ENCODE assay signal across 9 cellular contexts in the genomic region with DNA sequence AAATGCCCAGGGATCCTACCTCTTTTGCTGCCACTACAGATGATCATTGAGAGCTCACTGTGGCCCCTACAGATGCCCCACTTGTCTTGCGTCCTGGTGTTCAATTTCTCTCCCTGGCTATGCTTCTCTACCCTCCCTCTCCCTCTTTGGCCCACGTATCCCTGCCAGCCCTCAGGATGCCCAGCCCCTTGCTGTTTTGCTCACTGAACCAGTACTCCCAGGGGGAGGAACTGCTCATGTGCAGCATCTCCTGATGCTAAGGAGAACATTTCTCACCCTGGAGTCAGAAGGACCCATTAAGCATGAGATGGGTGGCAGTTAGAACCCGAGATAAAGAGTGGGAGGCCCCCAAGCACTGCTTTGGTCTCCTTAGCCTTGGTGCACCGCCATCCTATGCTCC. TPM values are rescaled to one million over a fixed set of nuclear protein-coding genes. Genes with fewer than 3 reads are reported as not detected.
"Had no signal": no experiment of that assay in that cellular context is flagged by ENCODE, and none has a peak within 500 bp of the region (broad histone marks: within the 10 kb centered on the region; RNA-seq: fewer than 3 reads in every experiment).

A gene (minus strand): TSS at position 101 of the 400 bp plus-strand sequence. CDS start 21,103 bp downstream, outside the sequence.

- H3K4me3 ChIP-seq: GM23338 had no signal

- ATAC-seq: GM23338, HepG2 had no signal

- H3K36me3 Mint-ChIP-seq: IgD-negative memory B cell had no signal

- DNase-seq: H9, HCEC 1CT had no signal

- H3K27ac Mint-ChIP-seq: GM23338, IgD-negative memory B cell had no signal

- H3K4me2 ChIP-seq: GM23338 had no signal

- FAIRE-seq: H1, H54, HepG2 had no signal

- H3K27ac ChIP-seq: HL-60 had no signal

- H3K9me3 Mint-ChIP-seq: GM23338, H9 had no signal

- H2AFZ ChIP-seq: GM23338 had no signal

- H3K4me3 Mint-ChIP-seq: GM23338, H9, IgD-negative memory B cell had no signal

RNA-seq across cellular contexts. Expression of the gene that starts here (rescaled TPM):
- total RNA-seq: GM23338, H1, H9, HepG2, HT1080 had no signal
- polyA plus RNA-seq: GM23338, H1, HepG2, IgD-negative memory B cell had no signal
